ENCODE assay signal across 23 cellular contexts in genomic region chr9:3495850-3496249, GRCh38. TPM values are rescaled to one million over a fixed set of nuclear protein-coding genes. Genes with fewer than 3 reads are reported as not detected.
DNase-seq lines count a peak whose midpoint lies in the region; ATAC-seq, FAIRE-seq and TF ChIP-seq lines count a peak whose summit lies in the region.
"Had no signal": no experiment of that assay in that cellular context is flagged by ENCODE, and none has a peak within 500 bp of the region (broad histone marks: within the 10 kb centered on the region; RNA-seq: fewer than 3 reads in every experiment).

No MANE protein-coding gene starts in this region.

- H3K27ac ChIP-seq in VCaP (peak overlapping the region; percentile 52), skeletal muscle tissue (ENCODE audit: low read depth, low read length) (peak overlapping the region; percentile 75)
- H3K27ac ChIP-seq: PC-9, RWPE1, SJCRH30 had no signal

- peak; percentile 93 for ATAC-seq in left colon

- FAIRE-seq in H54 (lab: Jason Lieb, UNC) = no peak
- no peak for FAIRE-seq in D721Med (lab: Jason Lieb, UNC)

- TF ChIP-seq CTCF in VCaP (conservative IDR thresholded peaks at IDR 0.05) (no peak), D721Med (IDR thresholded peaks at IDR 0.05; ENCODE audit: insufficient read depth, missing control alignments) (no peak)

- intact Hi-C loops in left colon (cut with DNase I, micrococcal nuclease) = no loop called here

- peaks cover 4 to 9% (median 7%) of the 10 kb centered on the region in 3 donors for H3K4me1 ChIP-seq in skeletal muscle tissue (ENCODE audit: control insufficient read depth in 3 of 3, insufficient read depth in 3 of 3, low read length in 3 of 3)
- H3K4me1 ChIP-seq: SJCRH30 had no signal

- no peaks in the 10 kb centered on the region for H3K27me3 ChIP-seq in skeletal muscle tissue (ENCODE audit: control insufficient read depth in 3 of 3, insufficient read depth in 3 of 3, low read length in 3 of 3)
- H3K27me3 ChIP-seq: BE2C, SJCRH30 had no signal

- H3K9ac ChIP-seq in skeletal muscle tissue (ENCODE audit: low read depth in 1 of 3, low read length in 3 of 3) = peak overlapping the region; percentile 45 to 73 (median 65)

- DNase-seq in NCI-H82 (lab: John Stamatoyannopoulos, UW) (peak; percentile 8), NCI-H82 treated with DMSO at 0.1 percent for 48 hours (lab: John Stamatoyannopoulos, UW; ENCODE audit: unreplicated experiment) (no peak), left colon (no peak), H54 (ENCODE audit: insufficient read length, low spot score) (no peak), SHP77 (lab: John Stamatoyannopoulos, UW) (no peak), D721Med (ENCODE audit: insufficient read length, low spot score) (no peak)
- DNase-seq: BE2C; Calu3; CD4-positive, alpha-beta memory T cell; DMS79; Kasumi-1; MM.1S; NCI-H1105 treated with DMSO at 0.1 percent for 48 hours; NCI-H1694; NCI-H2081 treated with DMSO at 0.1 percent for 48 hours; NCI-H510A; NCI-H774; PC-9; SJCRH30 had no signal

- TF ChIP-seq POLR2A in H54 (IDR thresholded peaks at IDR 0.05; ENCODE audit: low read depth, low read length) = no peak

- no peaks in the 10 kb centered on the region for H3K36me3 ChIP-seq in skeletal muscle tissue (ENCODE audit: control insufficient read depth in 3 of 3, insufficient read depth in 3 of 3, low read length in 3 of 3)
- H3K36me3 ChIP-seq: BE2C, HAP-1, SJCRH30 had no signal

- H3K4me3 ChIP-seq in skeletal muscle tissue (ENCODE audit: low read length in 3 of 3) = no peak overlapping the region
- H3K4me3 ChIP-seq: HAP-1, PC-9, SJCRH30 had no signal

- no peaks in the 10 kb centered on the region for H3K9me3 ChIP-seq in skeletal muscle tissue (ENCODE audit: control insufficient read depth in 3 of 3, low read length in 3 of 3)
- H3K9me3 ChIP-seq: BE2C, HAP-1, SJCRH30 had no signal

RNA-seq across cellular contexts. Expression of gene RFX3, which starts 30.0 kb away (rescaled TPM):
- 10 to 100 TPM in 1 of 2 donors, 1 to 10 TPM in 1; 8.4 to 10.6 TPM for total RNA-seq in left colon
- 9.9 TPM for total RNA-seq in skeletal muscle tissue
